Comparison of ENCODE assay signal across 26 cellular contexts in the genomic region with DNA sequence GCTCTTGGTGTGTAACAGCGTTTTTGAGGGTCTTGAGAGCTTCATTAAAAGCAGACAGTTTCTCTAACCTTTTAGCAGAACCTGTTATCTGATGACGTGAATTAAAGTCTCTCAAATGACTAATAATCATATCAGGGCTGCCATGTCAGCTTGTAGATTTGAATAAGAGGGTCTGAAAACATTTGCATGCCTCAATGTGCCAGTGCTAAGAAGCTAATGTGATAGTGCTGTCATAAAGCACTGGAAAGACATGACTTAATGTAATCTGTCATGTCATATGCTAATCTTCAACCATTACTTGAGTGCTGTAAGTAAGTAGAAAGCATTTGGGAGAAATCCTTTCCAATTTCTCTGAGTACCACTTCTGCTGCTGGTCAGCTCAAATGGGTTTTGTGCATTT.
"Had no signal": no experiment of that assay in that cellular context is flagged by ENCODE, and none has a peak within 500 bp of the region (broad histone marks: within the 10 kb centered on the region; RNA-seq: fewer than 3 reads in every experiment).

No MANE protein-coding gene starts in this region.

- FAIRE-seq: bronchial epithelial cell had no signal

- H3K27ac ChIP-seq: ascending aorta, body of pancreas, Peyer's patch, SJSA1 had no signal

- H3K4me3 ChIP-seq: ascending aorta, body of pancreas, Peyer's patch, SJSA1 had no signal

- H3K27ac Mint-ChIP-seq: activated B cell treated with CpG ODN at 0.5 μM for 24 hours; activated CD4-positive, alpha-beta T cell treated with anti-CD3 and anti-CD28 coated beads, Interleukin-2, amount 10 ng/mL, durations not matched to agents 24 days and 14 days; activated naive CD4-positive, alpha-beta T cell treated with anti-CD3 and anti-CD28 coated beads, Interleukin-2, amount 50 U/mL, for 72 hours; activated naive CD8-positive, alpha-beta T cell treated with anti-CD3 and anti-CD28 coated beads, Interleukin-2, amount 50 U/mL, for 24 hours; IgD-negative memory B cell; T-helper 1 cell treated with Interleukin-12 subunit alpha and Interleukin-12 subunit beta and Interleukin-4 antibody, amounts not matched to agents 30 μg/mL and 1 μg/mL, for 36 hours had no signal

- H3K9me3 Mint-ChIP-seq: activated B cell treated with CpG ODN at 0.5 μM for 24 hours; activated CD4-positive, alpha-beta T cell treated with anti-CD3 and anti-CD28 coated beads, Interleukin-2, amount 10 ng/mL, durations not matched to agents 24 days and 14 days; activated naive CD8-positive, alpha-beta T cell treated with anti-CD3 and anti-CD28 coated beads, Interleukin-2, amount 50 U/mL, for 24 hours; activated T-cell treated with anti-CD3 and anti-CD28 coated beads, Interleukin-2, amount 50 U/mL, for 4 hours; central memory CD8-positive, alpha-beta T cell; IgD-negative memory B cell; T-helper 1 cell treated with Interleukin-12 subunit alpha and Interleukin-12 subunit beta and Interleukin-4 antibody, amounts not matched to agents 30 μg/mL and 1 μg/mL, for 36 hours had no signal

- H3K36me3 ChIP-seq: ascending aorta, Peyer's patch, SJSA1 had no signal

- H3K4me3 Mint-ChIP-seq: activated B cell treated with CpG ODN at 0.5 μM for 24 hours; activated CD4-positive, alpha-beta T cell treated with anti-CD3 and anti-CD28 coated beads, Interleukin-2, amount 10 ng/mL, durations not matched to agents 24 days and 14 days; activated naive CD8-positive, alpha-beta T cell treated with anti-CD3 and anti-CD28 coated beads, Interleukin-2, amount 50 U/mL, for 24 hours; activated T-cell treated with anti-CD3 and anti-CD28 coated beads, Interleukin-2, amount 50 U/mL, for 4 hours; central memory CD8-positive, alpha-beta T cell; IgD-negative memory B cell; T-helper 1 cell treated with Interleukin-12 subunit alpha and Interleukin-12 subunit beta and Interleukin-4 antibody, amounts not matched to agents 30 μg/mL and 1 μg/mL, for 36 hours had no signal

- H3K4me1 Mint-ChIP-seq: activated B cell treated with CpG ODN at 0.5 μM for 24 hours; activated CD4-positive, alpha-beta T cell treated with anti-CD3 and anti-CD28 coated beads, Interleukin-2, amount 10 ng/mL, durations not matched to agents 24 days and 14 days; activated naive CD8-positive, alpha-beta T cell treated with anti-CD3 and anti-CD28 coated beads, Interleukin-2, amount 50 U/mL, for 24 hours; central memory CD8-positive, alpha-beta T cell; IgD-negative memory B cell had no signal

- H3K27me3 ChIP-seq: ascending aorta, body of pancreas, Peyer's patch, SJSA1 had no signal

- H3K27me3 Mint-ChIP-seq: activated B cell treated with CpG ODN at 0.5 μM for 24 hours; activated CD4-positive, alpha-beta T cell treated with anti-CD3 and anti-CD28 coated beads, Interleukin-2, amount 10 ng/mL, durations not matched to agents 24 days and 14 days; IgD-negative memory B cell had no signal

- DNase-seq: activated B cell treated with CpG ODN at 0.5 μM for 24 hours; activated CD4-positive, alpha-beta T cell treated with anti-CD3 and anti-CD28 coated beads for 1 hour; activated CD4-positive, alpha-beta T cell treated with anti-CD3 and anti-CD28 coated beads, Interleukin-2, amount 10 ng/mL, durations not matched to agents 24 days and 14 days; activated CD4-positive, alpha-beta T cell treated with anti-CD3 and anti-CD28 coated beads, Interleukin-2, amount 50 U/mL, for 48 hours; activated CD8-positive, alpha-beta memory T cell treated with anti-CD3 and anti-CD28 coated beads for 24 hours; activated effector memory CD4-positive, alpha-beta T cell treated with anti-CD3 and anti-CD28 coated beads, Interleukin-2, amount 50 U/mL, for 16 hours; activated naive CD4-positive, alpha-beta T cell treated with Interleukin-2 at 50 U/mL for 16 hours; activated naive CD8-positive, alpha-beta T cell treated with anti-CD3 and anti-CD28 coated beads, Interleukin-2, amount 50 U/mL, for 24 hours; activated T-cell treated with anti-CD3 and anti-CD28 coated beads, Interleukin-2, amount 50 U/mL, for 4 hours; amniotic stem cell; body of pancreas; KG1; NCI-H1048; NCI-H146; NCI-H2029; NCI-H446 treated with DMSO at 0.1 percent for 48 hours; NCI-H748 treated with DMSO at 0.1 percent for 48 hours; Peyer's patch; SHP77 had no signal

- H3K9me3 ChIP-seq: ascending aorta, body of pancreas, Peyer's patch, SJSA1 had no signal

- ATAC-seq: activated naive CD4-positive, alpha-beta T cell treated with anti-CD3 and anti-CD28 coated beads, Interleukin-2, amount 50 U/mL, for 72 hours; activated naive CD8-positive, alpha-beta T cell treated with anti-CD3 and anti-CD28 coated beads, Interleukin-2, amount 50 U/mL, for 24 hours; activated T-cell treated with anti-CD3 and anti-CD28 coated beads, Interleukin-2, amount 50 U/mL, for 4 hours; body of pancreas had no signal

- H3K36me3 Mint-ChIP-seq: activated naive CD4-positive, alpha-beta T cell treated with anti-CD3 and anti-CD28 coated beads, Interleukin-2, amount 50 U/mL, for 72 hours; IgD-negative memory B cell had no signal
